14 cellular contexts compared by ENCODE assay signal in genomic region chr4:124936427-124936826, GRCh38.
A peak's percentile ranks its signal among the peaks of the same experiment; 100 is the strongest.
DNase-seq lines count a peak whose midpoint lies in the region; ATAC-seq and TF ChIP-seq lines count a peak whose summit lies in the region.
"Had no signal": no experiment of that assay in that cellular context is flagged by ENCODE, and none has a peak within 500 bp of the region (broad histone marks: within the 10 kb centered on the region; RNA-seq: fewer than 3 reads in every experiment).

No MANE protein-coding gene starts in this region.

- H3K79me2 ChIP-seq in mammary epithelial cell (ENCODE audit: insufficient read depth, low read length) = no peaks in the 10 kb centered on the region

- in situ Hi-C loops in mammary epithelial cell (cut with MboI; ENCODE audit: low sequenced_read_pairs in 2 of 2) = loop anchor here in 1 of 2 donors (25.0 kb wide), 1 partner anchor 224 kb away; the partner anchor contains the start of gene ANKRD50

- DNase-seq in mammary epithelial cell = no peak
- DNase-seq in MCF 10A (ENCODE audit: unreplicated experiment) = no peak
- DNase-seq in body of pancreas = peak; percentile 70 to 88 (median 83)
- no peak for DNase-seq in left lobe of liver (ENCODE audit: low spot score)
- no peak for DNase-seq in CD1c-positive myeloid dendritic cell (ENCODE audit: extremely low spot score)
- DNase-seq: activated CD4-positive, alpha-beta T cell treated with anti-CD3 and anti-CD28 coated beads for 1 hour; esophagus squamous epithelium; naive thymus-derived CD8-positive, alpha-beta T cell had no signal

- CTCF ChIA-PET in mammary epithelial cell (lab: Charles Lee; ENCODE audit: low non-redundant PET) = no interaction called here
- CTCF ChIA-PET in MCF 10A (lab: Yijun Ruan, JAX) = interaction anchor here (0.5 to 0.6 kb wide), 3 partner anchors 112 to 444 kb away, joined by 3 read pairs; no protein-coding TSS in a partner anchor

- H3K27me3 ChIP-seq in mammary epithelial cell (ENCODE audit: insufficient read depth, low read length) (no peaks in the 10 kb centered on the region), body of pancreas (no peaks in the 10 kb centered on the region)
- H3K27me3 ChIP-seq: esophagus squamous epithelium had no signal

- dilution Hi-C loops in mammary epithelial cell (cut with HindIII; ENCODE audit: low sequenced_read_pairs) = no loop called here

- no peaks in the 10 kb centered on the region for H3K9me3 Mint-ChIP-seq in MCF 10A (ENCODE audit: unreplicated experiment)
- H3K9me3 Mint-ChIP-seq: activated naive CD4-positive, alpha-beta T cell treated with anti-CD3 and anti-CD28 coated beads, Interleukin-2, amount 50 U/mL, for 24 hours had no signal

- H3K27ac ChIP-seq in mammary epithelial cell (ENCODE audit: insufficient read depth, low read depth, low read length) (no peak overlapping the region), body of pancreas (peak overlapping the region in 3 of 4 donors; percentile 20 to 64 (median 54))
- H3K27ac ChIP-seq: A549, esophagus squamous epithelium, HL-60 had no signal

- no peaks in the 10 kb centered on the region for H3K9me3 ChIP-seq in mammary epithelial cell (replicated peaks; ENCODE audit: insufficient read depth, low read length)
- no peaks in the 10 kb centered on the region for H3K9me3 ChIP-seq in body of pancreas
- H3K9me3 ChIP-seq: A549, esophagus squamous epithelium had no signal

- H3K36me3 ChIP-seq in mammary epithelial cell (ENCODE audit: insufficient read depth, low read length) (no peaks in the 10 kb centered on the region), body of pancreas (replicated peaks in 1 of 2; ENCODE audit: insufficient read depth in 1 of 2, low read depth in 2 of 2) (no peaks in the 10 kb centered on the region)
- H3K36me3 ChIP-seq: esophagus squamous epithelium had no signal

- H3K9ac ChIP-seq in mammary epithelial cell (ENCODE audit: insufficient read depth, low read length) = no peak overlapping the region

- H3K36me3 Mint-ChIP-seq in MCF 10A (ENCODE audit: insufficient read depth, unreplicated experiment) = no peaks in the 10 kb centered on the region
- H3K36me3 Mint-ChIP-seq: activated naive CD4-positive, alpha-beta T cell treated with anti-CD3 and anti-CD28 coated beads, Interleukin-2, amount 50 U/mL, for 24 hours; naive thymus-derived CD8-positive, alpha-beta T cell had no signal

- H4K20me1 ChIP-seq in mammary epithelial cell (ENCODE audit: insufficient read depth, low read length) = no peaks in the 10 kb centered on the region

- peak overlapping the region; percentile 69 for H2AFZ ChIP-seq in mammary epithelial cell (ENCODE audit: low read depth, low read length)

- BruUV-seq in mammary epithelial cell (replicated peaks; lab: Mats Ljungman, UMichigan) (no TSS peak), MCF 10A (replicated peaks; lab: Mats Ljungman, UMichigan) (no TSS peak)

- ATAC-seq in body of pancreas (peak; percentile 90), left lobe of liver (peak; percentile 31), GM18909 (IDR thresholded peaks at IDR 0.05; ENCODE audit: poor library complexity, unreplicated experiment) (no peak), GM18868 (IDR thresholded peaks at IDR 0.05; ENCODE audit: unreplicated experiment) (no peak), HG03457 (IDR thresholded peaks at IDR 0.05; ENCODE audit: unreplicated experiment) (no peak)
- ATAC-seq: A549; naive thymus-derived CD8-positive, alpha-beta T cell had no signal

- peaks cover 32% of the 10 kb centered on the region for H3K4me1 Mint-ChIP-seq in MCF 10A (ENCODE audit: insufficient read depth, unreplicated experiment)
- H3K4me1 Mint-ChIP-seq: activated naive CD4-positive, alpha-beta T cell treated with anti-CD3 and anti-CD28 coated beads, Interleukin-2, amount 50 U/mL, for 24 hours; naive thymus-derived CD8-positive, alpha-beta T cell had no signal

- H3K27ac Mint-ChIP-seq in MCF 10A (ENCODE audit: low read depth, unreplicated experiment) = no peak overlapping the region
- H3K27ac Mint-ChIP-seq: activated naive CD4-positive, alpha-beta T cell treated with anti-CD3 and anti-CD28 coated beads, Interleukin-2, amount 50 U/mL, for 24 hours; naive thymus-derived CD8-positive, alpha-beta T cell had no signal

- no peak for TF ChIP-seq POLR2A in body of pancreas (IDR thresholded peaks at IDR 0.05)

- H3K4me2 ChIP-seq in mammary epithelial cell (ENCODE audit: insufficient read depth, low read depth, low read length) = no peak overlapping the region
- H3K4me2 ChIP-seq: A549 had no signal

- H3K4me3 Mint-ChIP-seq in MCF 10A (ENCODE audit: unreplicated experiment) = no peak overlapping the region
- H3K4me3 Mint-ChIP-seq: activated naive CD4-positive, alpha-beta T cell treated with anti-CD3 and anti-CD28 coated beads, Interleukin-2, amount 50 U/mL, for 24 hours; naive thymus-derived CD8-positive, alpha-beta T cell had no signal

- no peak for TF ChIP-seq CTCF in mammary epithelial cell (conservative IDR thresholded peaks at IDR 0.05 in 1 of 2, IDR thresholded peaks at IDR 0.05 in 1 of 2; ENCODE audit: extremely low read depth in 1 of 2, insufficient read depth in 1 of 2, low read depth in 1 of 2, low read length in 2 of 2)
- TF ChIP-seq CTCF in MCF 10A (IDR thresholded peaks at IDR 0.05; ENCODE audit: unreplicated experiment) = no peak
- TF ChIP-seq CTCF in body of pancreas (IDR thresholded peaks at IDR 0.05) = no peak

- H3K4me3 ChIP-seq in mammary epithelial cell (replicated peaks in 1 of 3; ENCODE audit: insufficient read depth in 1 of 3, low read depth in 2 of 3, low read length in 3 of 3) (no peak overlapping the region), body of pancreas (no peak overlapping the region)
- H3K4me3 ChIP-seq: A549, esophagus squamous epithelium had no signal

- peaks cover 23% of the 10 kb centered on the region for H3K4me1 ChIP-seq in mammary epithelial cell (ENCODE audit: insufficient read depth, low read length)
- H3K4me1 ChIP-seq in body of pancreas = peaks cover 35% of the 10 kb centered on the region

- POLR2A ChIA-PET in MCF 10A (lab: Yijun Ruan, JAX) = interaction anchor here (0.7 kb wide), 1 partner anchor 330 kb away, joined by 3 read pairs; no protein-coding TSS in a partner anchor

- 45% methylated on average over 4 of the region's 4 CpGs for WGBS in mammary epithelial cell (ENCODE audit: low coverage, missing lambda C conversion rate)
- 6 to 14% methylated on average over 4 of the region's 4 CpGs for WGBS in body of pancreas, 2 donors

- H3K27me3 Mint-ChIP-seq in MCF 10A (ENCODE audit: insufficient read depth, unreplicated experiment) = no peaks in the 10 kb centered on the region
- H3K27me3 Mint-ChIP-seq: activated naive CD4-positive, alpha-beta T cell treated with anti-CD3 and anti-CD28 coated beads, Interleukin-2, amount 50 U/mL, for 24 hours; naive thymus-derived CD8-positive, alpha-beta T cell had no signal

- intact Hi-C loops in mammary epithelial cell (cut with micrococcal nuclease) (no loop called here), MCF 10A (cut with micrococcal nuclease) (no loop called here), body of pancreas (cut with DNase I) (no loop called here)

Comparison
In these comparisons a context has a peak if more than half of its experiments do, and no peak if none do; other contexts are left out.
1. DNase-seq: peak in body of pancreas (4 of 4); none in mammary epithelial cell (single experiment), MCF 10A (single experiment), left lobe of liver (single experiment) and CD1c-positive myeloid dendritic cell (single experiment).
2. ATAC-seq: peak in body of pancreas (single experiment) and left lobe of liver (single experiment); none in GM18909 (single experiment), GM18868 (single experiment) and HG03457 (single experiment).